Comparison of ENCODE assay signal across 1 cellular context in the genomic region with DNA sequence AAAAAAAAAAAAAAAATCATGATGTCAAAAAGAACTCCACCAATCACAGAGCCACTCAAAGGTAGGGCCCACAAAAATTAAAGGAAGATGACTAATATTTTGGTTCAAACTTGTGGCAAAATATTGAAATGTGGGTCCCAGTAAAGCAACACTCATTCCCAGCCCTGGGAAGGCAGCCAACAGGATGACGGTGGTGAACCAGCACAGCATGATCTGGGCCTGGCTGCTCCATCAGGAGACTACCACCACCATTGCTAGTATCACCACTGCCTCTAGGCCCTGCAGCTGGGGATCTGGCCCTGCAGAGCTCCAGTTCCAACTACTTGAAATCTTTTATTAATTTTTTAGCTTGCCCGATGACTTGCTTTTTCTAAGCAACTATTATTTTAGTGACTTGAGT.
TF ChIP-seq lines count a peak whose summit lies in the region.

No MANE protein-coding gene starts in this region.

TF ChIP-seq in IMR-90, 13 proteins besides CTCF, POLR2A, EP300 and RAD21 (continued from another document):
- TF ChIP-seq SMC3 (IDR thresholded peaks at IDR 0.05; ENCODE audit: low read depth, low read length), result no peak
- no peak for TF ChIP-seq MAZ (IDR thresholded peaks at IDR 0.05; ENCODE audit: borderline replicate concordance, low read depth, low read length)
- no peak for TF ChIP-seq NFE2L2 (IDR thresholded peaks at IDR 0.05; ENCODE audit: low read depth, low read length)
